In the genomic region with DNA sequence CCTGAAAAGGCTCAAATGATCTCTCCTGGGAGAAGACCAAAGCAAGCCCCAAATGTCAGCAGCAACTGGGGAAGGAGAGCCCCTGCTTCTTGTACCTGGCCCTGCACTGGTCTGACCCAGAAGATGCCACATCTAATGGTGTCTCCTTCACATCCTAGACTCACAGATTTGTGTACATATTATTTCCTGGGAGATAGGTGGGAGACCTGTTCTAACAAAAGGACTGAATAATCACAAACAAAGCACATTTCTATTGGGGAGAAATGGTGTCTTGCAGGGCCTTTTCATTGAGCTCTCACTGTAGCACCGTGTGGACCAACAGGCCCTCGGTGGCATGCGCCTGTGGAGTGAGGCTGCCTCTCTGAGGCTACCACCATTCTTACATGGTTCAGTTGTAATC, we compare ENCODE assay signal across 2 cellular contexts.
TF ChIP-seq lines count a peak whose summit lies in the region.

No MANE protein-coding gene starts in this region.

TF ChIP-seq in H1, 55 proteins besides CTCF, POLR2A, EP300 and RAD21:
- TF ChIP-seq EZH2 (IDR thresholded peaks at IDR 0.05; ENCODE audit: low read depth, low read length, severe bottlenecking) (no peak), ASH2L (IDR thresholded peaks at IDR 0.05; ENCODE audit: low read length) (no peak), RXRA (IDR thresholded peaks at IDR 0.05; ENCODE audit: insufficient read depth, low read depth, low read length) (no peak), HDAC6 (IDR thresholded peaks at IDR 0.05; ENCODE audit: low read depth, low read length) (no peak), SP1 (IDR thresholded peaks at IDR 0.05; ENCODE audit: low read depth, low read length) (no peak), GTF2F1 (IDR thresholded peaks at IDR 0.05; ENCODE audit: borderline replicate concordance, low read depth, low read length) (no peak), CBX5 (IDR thresholded peaks at IDR 0.05; ENCODE audit: low read depth, low read length) (no peak), BCL11A (IDR thresholded peaks at IDR 0.05; ENCODE audit: low read depth in 2 of 2, low read length in 2 of 2) (no peak), CBX8 (IDR thresholded peaks at IDR 0.05; ENCODE audit: borderline replicate concordance, low read depth, low read length) (no peak), POLR2AphosphoS5 (IDR thresholded peaks at IDR 0.05; ENCODE audit: low read depth, low read length) (no peak), HDAC2 (IDR thresholded peaks at IDR 0.05; ENCODE audit: borderline replicate concordance in 1 of 2, low read depth in 2 of 2, low read length in 2 of 2) (no peak), SIRT6 (IDR thresholded peaks at IDR 0.05; ENCODE audit: low read length) (no peak), TAF1 (IDR thresholded peaks at IDR 0.05; ENCODE audit: low read depth, low read length) (no peak), JUND (IDR thresholded peaks at IDR 0.05; ENCODE audit: low read length) (no peak), RFX5 (IDR thresholded peaks at IDR 0.05; ENCODE audit: borderline replicate concordance, low read depth, low read length) (no peak), NRF1 (IDR thresholded peaks at IDR 0.05; ENCODE audit: low read depth, low read length) (no peak)
- TF ChIP-seq, protein P1, sequence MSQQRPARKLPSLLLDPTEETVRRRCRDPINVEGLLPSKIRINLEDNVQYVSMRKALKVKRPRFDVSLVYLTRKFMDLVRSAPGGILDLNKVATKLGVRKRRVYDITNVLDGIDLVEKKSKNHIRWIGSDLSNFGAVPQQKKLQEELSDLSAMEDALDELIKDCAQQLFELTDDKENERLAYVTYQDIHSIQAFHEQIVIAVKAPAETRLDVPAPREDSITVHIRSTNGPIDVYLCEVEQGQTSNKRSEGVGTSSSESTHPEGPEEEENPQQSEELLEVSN (IDR thresholded peaks at IDR 0.05) = no peak
- TF ChIP-seq, protein P2, sequence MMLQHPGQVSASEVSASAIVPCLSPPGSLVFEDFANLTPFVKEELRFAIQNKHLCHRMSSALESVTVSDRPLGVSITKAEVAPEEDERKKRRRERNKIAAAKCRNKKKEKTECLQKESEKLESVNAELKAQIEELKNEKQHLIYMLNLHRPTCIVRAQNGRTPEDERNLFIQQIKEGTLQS (IDR thresholded peaks at IDR 0.05; ENCODE audit: insufficient read depth, low read depth, low read length) = no peak

TF ChIP-seq in HEK293T, 16 proteins besides CTCF, POLR2A, EP300 and RAD21:
- TF ChIP-seq SUZ12 (IDR thresholded peaks at IDR 0.05) (no peak), BHLHE40 (IDR thresholded peaks at IDR 0.05; ENCODE audit: borderline replicate concordance) (no peak), HDGF (IDR thresholded peaks at IDR 0.05; ENCODE audit: borderline replicate concordance) (no peak), FOXM1 (IDR thresholded peaks at IDR 0.05; ENCODE audit: borderline replicate concordance) (no peak), TARDBP (IDR thresholded peaks at IDR 0.05) (no peak), CTBP1 (IDR thresholded peaks at IDR 0.05; ENCODE audit: borderline replicate concordance) (no peak), ZNF384 (IDR thresholded peaks at IDR 0.05) (no peak), FOXA1 (IDR thresholded peaks at IDR 0.05) (no peak), ELF4 (IDR thresholded peaks at IDR 0.05) (no peak), LEF1 (IDR thresholded peaks at IDR 0.05; ENCODE audit: borderline replicate concordance) (no peak), L3MBTL2 (conservative IDR thresholded peaks at IDR 0.05) (no peak), ARNT (IDR thresholded peaks at IDR 0.05) (no peak), SP1 (IDR thresholded peaks at IDR 0.05) (no peak), FOXK2 (IDR thresholded peaks at IDR 0.05) (no peak), NFRKB (IDR thresholded peaks at IDR 0.05) (no peak)
- TF ChIP-seq, protein P3, sequence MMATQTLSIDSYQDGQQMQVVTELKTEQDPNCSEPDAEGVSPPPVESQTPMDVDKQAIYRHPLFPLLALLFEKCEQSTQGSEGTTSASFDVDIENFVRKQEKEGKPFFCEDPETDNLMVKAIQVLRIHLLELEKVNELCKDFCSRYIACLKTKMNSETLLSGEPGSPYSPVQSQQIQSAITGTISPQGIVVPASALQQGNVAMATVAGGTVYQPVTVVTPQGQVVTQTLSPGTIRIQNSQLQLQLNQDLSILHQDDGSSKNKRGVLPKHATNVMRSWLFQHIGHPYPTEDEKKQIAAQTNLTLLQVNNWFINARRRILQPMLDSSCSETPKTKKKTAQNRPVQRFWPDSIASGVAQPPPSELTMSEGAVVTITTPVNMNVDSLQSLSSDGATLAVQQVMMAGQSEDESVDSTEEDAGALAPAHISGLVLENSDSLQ (IDR thresholded peaks at IDR 0.05) = no peak
